ENCODE assay signal across 8 cellular contexts in genomic region chr1:43358121-43358745, GRCh38. TPM values are rescaled to one million over a fixed set of nuclear protein-coding genes. Genes with fewer than 3 reads are reported as not detected.
DNase-seq lines count a peak whose midpoint lies in the region; ATAC-seq and TF ChIP-seq lines count a peak whose summit lies in the region.

No MANE protein-coding gene starts in this region.

- peaks cover 37% of the 10 kb centered on the region for H3K79me2 ChIP-seq in fibroblast of lung (ENCODE audit: control insufficient read depth, insufficient read depth, low read length)

- peak overlapping the region; percentile 92 for H3K4me2 ChIP-seq in fibroblast of lung (ENCODE audit: extremely low read depth, insufficient read depth, low read length)

- H3K27me3 ChIP-seq in fibroblast of lung (ENCODE audit: control insufficient read depth, insufficient read depth, low read length), result no peaks in the 10 kb centered on the region

- peak overlapping the region; percentile 93 for H3K4me3 Mint-ChIP-seq in WTC11
- peak overlapping the region; percentile 97 for H3K4me3 Mint-ChIP-seq in natural killer cell treated with Interleukin-12 subunit alpha and Interleukin-12 subunit beta and Interleukin-15 and Interleukin-18, amount 100 ng/mL, for 72 hours

- peak overlapping the region; percentile 71 for H2AFZ ChIP-seq in fibroblast of lung (ENCODE audit: low read length)

- ATAC-seq in GM21786 (IDR thresholded peaks at IDR 0.05; ENCODE audit: unreplicated experiment), result peak; percentile 5
- ATAC-seq in WTC11, result peak; percentile 34
- peak in 1 of 2 donors; percentile 0 for ATAC-seq in natural killer cell treated with Interleukin-12 subunit alpha and Interleukin-12 subunit beta and Interleukin-15 and Interleukin-18, amount 100 ng/mL, for 72 hours
- no peak for ATAC-seq in GM18519 (IDR thresholded peaks at IDR 0.05; ENCODE audit: low FRiP score, unreplicated experiment)
- ATAC-seq in HG03354 (IDR thresholded peaks at IDR 0.05; ENCODE audit: poor library complexity, severe bottlenecking, unreplicated experiment), result no peak

- no peaks in the 10 kb centered on the region for H3K9me3 ChIP-seq in ES-I3 (ENCODE audit: control insufficient read depth, insufficient read depth, low read length)
- H3K9me3 ChIP-seq in fibroblast of lung (ENCODE audit: control insufficient read depth, insufficient read depth, low read depth, low read length), result no peaks in the 10 kb centered on the region

- no peaks in the 10 kb centered on the region for H3K27me3 Mint-ChIP-seq in WTC11 (ENCODE audit: low read depth)
- no peaks in the 10 kb centered on the region for H3K27me3 Mint-ChIP-seq in natural killer cell treated with Interleukin-12 subunit alpha and Interleukin-12 subunit beta and Interleukin-15 and Interleukin-18, amount 100 ng/mL, for 72 hours

- H3K4me1 ChIP-seq in ES-I3 (ENCODE audit: insufficient read depth, low read length) (peaks cover 4% of the 10 kb centered on the region; the same call in 1 of the 2 replicates), fibroblast of lung (ENCODE audit: control insufficient read depth, extremely low read depth, insufficient read depth, low read length) (peaks cover 20% of the 10 kb centered on the region)

- H4K20me1 ChIP-seq in fibroblast of lung (ENCODE audit: control insufficient read depth, extremely low read depth, insufficient read depth, low read length), result no peaks in the 10 kb centered on the region

- H3K9me3 Mint-ChIP-seq in WTC11, result no peaks in the 10 kb centered on the region
- H3K9me3 Mint-ChIP-seq in natural killer cell treated with Interleukin-12 subunit alpha and Interleukin-12 subunit beta and Interleukin-15 and Interleukin-18, amount 100 ng/mL, for 72 hours, result no peaks in the 10 kb centered on the region

- POLR2A ChIA-PET in WTC11 (lab: Charles Lee), result interaction anchor here (0.6 to 2.5 kb wide), 22 partner anchors 8 to 512 kb away, joined by 3 to 21 read pairs (median 5); partner anchors contain the start of genes C1orf210, ELOVL1, KDM4A and MED8

- CTCF ChIA-PET in WTC11 (lab: Charles Lee), result interaction anchor here (0.6 to 2.8 kb wide), 33 partner anchors 9 to 577 kb away, joined by 3 to 37 read pairs (median 5); partner anchors contain the start of genes C1orf210, CFAP57, EBNA1BP2 and ELOVL1

- H3K4me3 ChIP-seq in fibroblast of lung (replicated peaks in 1 of 4; ENCODE audit: control extremely low read depth in 1 of 4, insufficient read depth in 1 of 4, low read depth in 3 of 4, low read length in 4 of 4), result peak overlapping the region; percentile 67 to 75 (median 70)

- no peak for TF ChIP-seq CTCF in WTC11 (IDR thresholded peaks at IDR 0.05)
- peak; percentile 26 to 46 for TF ChIP-seq CTCF in fibroblast of lung (conservative IDR thresholded peaks at IDR 0.05 in 1 of 2, IDR thresholded peaks at IDR 0.05 in 1 of 2; ENCODE audit: low read depth in 1 of 2, low read length in 2 of 2)

- H3K36me3 Mint-ChIP-seq in WTC11, result peaks cover 51% of the 10 kb centered on the region
- H3K36me3 Mint-ChIP-seq in natural killer cell treated with Interleukin-12 subunit alpha and Interleukin-12 subunit beta and Interleukin-15 and Interleukin-18, amount 100 ng/mL, for 72 hours, result peaks cover 14% of the 10 kb centered on the region

- H3K36me3 ChIP-seq in ES-I3 (ENCODE audit: insufficient read depth, low read length), result peaks cover 23% of the 10 kb centered on the region
- H3K36me3 ChIP-seq in fibroblast of lung (ENCODE audit: control insufficient read depth, insufficient read depth, low read length), result peaks cover 15% of the 10 kb centered on the region

- H3K27ac ChIP-seq in fibroblast of lung (ENCODE audit: insufficient read depth, low read length), result peak overlapping the region; percentile 84

- peak overlapping the region; percentile 99 for H3K27ac Mint-ChIP-seq in WTC11
- peak overlapping the region; percentile 70 to 92 for H3K27ac Mint-ChIP-seq in natural killer cell treated with Interleukin-12 subunit alpha and Interleukin-12 subunit beta and Interleukin-15 and Interleukin-18, amount 100 ng/mL, for 72 hours

- peaks cover 29% of the 10 kb centered on the region for H3K4me1 Mint-ChIP-seq in WTC11
- H3K4me1 Mint-ChIP-seq in natural killer cell treated with Interleukin-12 subunit alpha and Interleukin-12 subunit beta and Interleukin-15 and Interleukin-18, amount 100 ng/mL, for 72 hours (ENCODE audit: low read depth in 2 of 2), result peaks cover 28 to 38% of the 10 kb centered on the region in 2 donors

- DNase-seq in NCI-H1930 (lab: John Stamatoyannopoulos, UW) (peak; percentile 9 to 45), WTC11 (ENCODE audit: low spot score) (peak; percentile 39), fibroblast of lung (ENCODE audit: low read depth in 2 of 2) (peak; percentile 47 to 52)
- no peak for DNase-seq in natural killer cell treated with Interleukin-12 subunit alpha and Interleukin-12 subunit beta and Interleukin-15 and Interleukin-18, amount 100 ng/mL, for 72 hours (ENCODE audit: low spot score)

- H3K9ac ChIP-seq in ES-I3 (ENCODE audit: low read depth, low read length) (peak overlapping the region; percentile 95), fibroblast of lung (ENCODE audit: insufficient read depth, low read length) (peak overlapping the region; percentile 56)

TF ChIP-seq in WTC11, 78 proteins besides CTCF, POLR2A, EP300 and RAD21 (continues in another document):
- TF ChIP-seq KAT7 (CRISPR knock-in tag; IDR thresholded peaks at IDR 0.05; ENCODE audit: borderline replicate concordance) (no peak), ARID4B (CRISPR knock-in tag; IDR thresholded peaks at IDR 0.05; ENCODE audit: borderline replicate concordance) (0 out of 2 replicates have a peak, but pooled peaks have one; percentile 40)

RNA-seq across cellular contexts. Expression of gene CDC20, which starts 0.5 kb away (rescaled TPM):
- 246 to 280 TPM (median 265 TPM) in 3 replicates for total RNA-seq in WTC11 (2021)
- total RNA-seq in fibroblast of lung, result 1.3 and 24.1 TPM in 2 replicates
- polyA plus RNA-seq in fibroblast of lung, result 16.7 and 88.0 TPM in 2 replicates
- 19.4 and 114 TPM in 2 replicates for polyA plus RNA-seq in fibroblast of lung (2012)
- 53.6 and 300 TPM in 2 replicates for polyA minus RNA-seq in fibroblast of lung (ENCODE audit: low replicate concordance)
- 100 to 1,000 TPM in 1 of 2 donors, 10 to 100 TPM in 1; 98.7 to 152 TPM for total RNA-seq in natural killer cell treated with Interleukin-12 subunit alpha and Interleukin-12 subunit beta and Interleukin-15 and Interleukin-18, amount 100 ng/mL, for 72 hours

RNA-seq across cellular contexts. Expression of gene ELOVL1, which starts 9.6 kb away (rescaled TPM):
- 22.6 to 26.6 TPM (median 24.1 TPM) in 3 replicates for total RNA-seq in WTC11 (2021)
- total RNA-seq in fibroblast of lung, result 33.4 and 65.2 TPM in 2 replicates
- polyA plus RNA-seq in fibroblast of lung, result 172 and 203 TPM in 2 replicates
- polyA plus RNA-seq in fibroblast of lung (2012), result 123 and 155 TPM in 2 replicates
- 185 and 279 TPM in 2 replicates for polyA minus RNA-seq in fibroblast of lung (ENCODE audit: low replicate concordance)
- 100 to 1,000 TPM; 101 to 108 TPM for total RNA-seq in natural killer cell treated with Interleukin-12 subunit alpha and Interleukin-12 subunit beta and Interleukin-15 and Interleukin-18, amount 100 ng/mL, for 72 hours

RNA-seq across cellular contexts. Expression of gene MPL, which starts 20.6 kb away (rescaled TPM):
- total RNA-seq in WTC11 (2021) (0.15 to 0.44 TPM (median 0.21 TPM) in 3 replicates), fibroblast of lung (not detected in 2 replicates)
- not detected in 2 replicates for polyA plus RNA-seq in fibroblast of lung
- polyA plus RNA-seq in fibroblast of lung (2012), result 0.12 TPM in 1 of 2 replicates, not detected in the other
- not detected in 2 replicates for polyA minus RNA-seq in fibroblast of lung (ENCODE audit: low replicate concordance)
- not detected for total RNA-seq in natural killer cell treated with Interleukin-12 subunit alpha and Interleukin-12 subunit beta and Interleukin-15 and Interleukin-18, amount 100 ng/mL, for 72 hours

RNA-seq across cellular contexts. Expression of gene MED8, which starts 31.4 kb away (rescaled TPM):
- total RNA-seq in WTC11 (2021) (17.7 to 19.5 TPM (median 18.0 TPM) in 3 replicates), fibroblast of lung (56.2 and 69.2 TPM in 2 replicates)
- 45.8 and 49.7 TPM in 2 replicates for polyA plus RNA-seq in fibroblast of lung
- polyA plus RNA-seq in fibroblast of lung (2012), result 59.5 and 65.3 TPM in 2 replicates
- 28.4 and 30.6 TPM in 2 replicates for polyA minus RNA-seq in fibroblast of lung (ENCODE audit: low replicate concordance)
- 10 to 100 TPM; 42.6 to 57.9 TPM for total RNA-seq in natural killer cell treated with Interleukin-12 subunit alpha and Interleukin-12 subunit beta and Interleukin-15 and Interleukin-18, amount 100 ng/mL, for 72 hours

RNA-seq across cellular contexts. Expression of gene SZT2, which starts 31.5 kb away (rescaled TPM):
- total RNA-seq in WTC11 (2021), result 20.2 to 28.4 TPM (median 21.5 TPM) in 3 replicates
- total RNA-seq in fibroblast of lung, result 17.2 and 26.9 TPM in 2 replicates
- 7.1 and 8.5 TPM in 2 replicates for polyA plus RNA-seq in fibroblast of lung
- 7.8 and 8.1 TPM in 2 replicates for polyA plus RNA-seq in fibroblast of lung (2012)
- 65.4 and 101 TPM in 2 replicates for polyA minus RNA-seq in fibroblast of lung (ENCODE audit: low replicate concordance)
- total RNA-seq in natural killer cell treated with Interleukin-12 subunit alpha and Interleukin-12 subunit beta and Interleukin-15 and Interleukin-18, amount 100 ng/mL, for 72 hours, result 100 to 1,000 TPM in 1 of 2 donors, 10 to 100 TPM in 1; 73.3 to 119 TPM

Comparison
In these comparisons a context has a peak if more than half of its experiments do, and no peak if none do; other contexts are left out.
1. ATAC-seq: peak in GM21786 (single experiment) and WTC11 (single experiment); none in GM18519 (single experiment) and HG03354 (single experiment).